In genomic region chrX:37745835-37746234, GRCh38 we compare ENCODE assay signal across 9 cellular contexts. TPM values are rescaled to one million over a fixed set of nuclear protein-coding genes. Genes with fewer than 3 reads are reported as not detected.
DNase-seq lines count a peak whose midpoint lies in the region; ATAC-seq and TF ChIP-seq lines count a peak whose summit lies in the region.
"Had no signal": no experiment of that assay in that cellular context is flagged by ENCODE, and none has a peak within 500 bp of the region (broad histone marks: within the 10 kb centered on the region; RNA-seq: fewer than 3 reads in every experiment).

No MANE protein-coding gene starts in this region.

- no peak for TF ChIP-seq CTCF in Peyer's patch (IDR thresholded peaks at IDR 0.05)

- peak overlapping the region; percentile 87 for H3K27ac Mint-ChIP-seq in activated T-helper 17 cell treated with anti-CD3 and anti-CD28 coated beads, Interleukin-2, amount 50 U/mL, for 72 hours

- H3K36me3 Mint-ChIP-seq in activated T-helper 17 cell treated with anti-CD3 and anti-CD28 coated beads, Interleukin-2, amount 50 U/mL, for 72 hours (ENCODE audit: low read depth), result no peaks in the 10 kb centered on the region

- no peaks in the 10 kb centered on the region for H3K27me3 ChIP-seq in Peyer's patch

- no peak for TF ChIP-seq POLR2A in Peyer's patch (IDR thresholded peaks at IDR 0.05)

- no peaks in the 10 kb centered on the region for H3K9me3 Mint-ChIP-seq in activated T-helper 17 cell treated with anti-CD3 and anti-CD28 coated beads, Interleukin-2, amount 50 U/mL, for 72 hours

- H3K9me3 ChIP-seq in Peyer's patch, result no peaks in the 10 kb centered on the region

- H3K4me1 ChIP-seq in Peyer's patch, result peaks cover 0 to 5% (median 0%) of the 10 kb centered on the region in 4 donors

- H3K4me3 Mint-ChIP-seq in activated T-helper 17 cell treated with anti-CD3 and anti-CD28 coated beads, Interleukin-2, amount 50 U/mL, for 72 hours, result peak overlapping the region; percentile 57

- peak; percentile 12 for ATAC-seq in GM18499 (IDR thresholded peaks at IDR 0.05; ENCODE audit: insufficient read depth, unreplicated experiment)
- ATAC-seq in GM19467 (IDR thresholded peaks at IDR 0.05; ENCODE audit: unreplicated experiment), result peak; percentile 40
- ATAC-seq in HG03135 (IDR thresholded peaks at IDR 0.05; ENCODE audit: unreplicated experiment), result peak; percentile 40
- peak; percentile 61 for ATAC-seq in activated T-helper 17 cell treated with anti-CD3 and anti-CD28 coated beads, Interleukin-2, amount 50 U/mL, for 72 hours (replicated peaks)

- no peaks in the 10 kb centered on the region for H3K27me3 Mint-ChIP-seq in activated T-helper 17 cell treated with anti-CD3 and anti-CD28 coated beads, Interleukin-2, amount 50 U/mL, for 72 hours

- DNase-seq in GOT3 (lab: John Stamatoyannopoulos, UW) (no peak), cerebellar nuclear complex (lab: John Stamatoyannopoulos, UW) (no peak), Peyer's patch (no peak)
- DNase-seq in effector CD4-positive, alpha-beta T cell, result no peak
- DNase-seq: SHP77 treated with DMSO at 0.1 percent for 48 hours had no signal

- H3K4me1 Mint-ChIP-seq in activated T-helper 17 cell treated with anti-CD3 and anti-CD28 coated beads, Interleukin-2, amount 50 U/mL, for 72 hours, result peaks cover 8% of the 10 kb centered on the region

- H3K4me3 ChIP-seq in Peyer's patch, result no peak overlapping the region

- peak overlapping the region in 1 of 4 donors; percentile 59 for H3K27ac ChIP-seq in Peyer's patch

- H3K36me3 ChIP-seq in Peyer's patch, result no peaks in the 10 kb centered on the region

RNA-seq across cellular contexts. Expression of gene CYBB, which starts 34.0 kb away (rescaled TPM):
- total RNA-seq in activated T-helper 17 cell treated with anti-CD3 and anti-CD28 coated beads, Interleukin-2, amount 50 U/mL, for 72 hours, result under 1 TPM in 1 of 2 donors, not detected in 1; 0.24 TPM
- 10 to 100 TPM in 1 of 4 donors, 1 to 10 TPM in 3; 3.2 to 35.5 (median 6.8) TPM for total RNA-seq in Peyer's patch
